In the genomic region with DNA sequence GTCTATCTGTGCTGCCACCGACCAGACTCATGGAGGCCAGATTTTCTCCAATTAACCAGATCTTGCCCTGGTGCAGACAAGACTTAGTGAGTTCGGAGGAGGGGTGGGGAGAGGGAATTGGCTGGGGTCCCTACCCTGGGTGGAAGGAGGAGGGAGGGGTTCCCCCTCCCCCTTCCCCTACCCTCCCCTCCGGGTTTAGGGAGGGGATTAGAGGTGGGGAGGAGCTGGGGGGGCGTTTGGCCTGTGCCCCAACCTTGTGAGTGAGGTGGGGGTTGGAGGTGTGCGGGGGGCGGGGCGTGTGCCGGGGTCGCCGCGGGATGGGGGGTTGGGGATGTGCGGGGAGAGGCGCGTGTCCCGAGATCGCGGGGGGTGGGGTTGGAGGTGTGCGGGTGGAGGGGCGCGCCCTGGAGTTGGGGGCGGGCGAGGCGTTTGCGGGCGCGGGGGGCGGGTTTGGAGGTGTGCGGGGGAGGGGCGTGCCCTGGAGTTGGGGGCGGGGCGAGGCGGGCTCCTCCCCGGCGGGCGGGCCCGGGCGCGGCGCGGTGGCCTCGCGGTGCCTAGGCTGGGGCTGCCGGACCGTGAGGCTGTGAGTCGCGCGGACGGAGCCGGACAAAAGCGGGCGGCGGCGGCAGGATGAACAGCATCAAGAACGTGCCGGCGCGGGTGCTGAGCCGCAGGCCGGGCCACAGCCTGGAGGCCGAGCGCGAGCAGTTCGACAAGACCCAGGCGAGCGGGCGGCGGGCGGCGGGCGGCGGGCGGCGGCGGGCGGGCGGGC, we compare ENCODE assay signal across 8 cellular contexts. TPM values are rescaled to one million over a fixed set of nuclear protein-coding genes. Genes with fewer than 3 reads are reported as not detected.
DNase-seq lines count a peak whose midpoint lies in the region; ATAC-seq and TF ChIP-seq lines count a peak whose summit lies in the region.

A gene with protein sequence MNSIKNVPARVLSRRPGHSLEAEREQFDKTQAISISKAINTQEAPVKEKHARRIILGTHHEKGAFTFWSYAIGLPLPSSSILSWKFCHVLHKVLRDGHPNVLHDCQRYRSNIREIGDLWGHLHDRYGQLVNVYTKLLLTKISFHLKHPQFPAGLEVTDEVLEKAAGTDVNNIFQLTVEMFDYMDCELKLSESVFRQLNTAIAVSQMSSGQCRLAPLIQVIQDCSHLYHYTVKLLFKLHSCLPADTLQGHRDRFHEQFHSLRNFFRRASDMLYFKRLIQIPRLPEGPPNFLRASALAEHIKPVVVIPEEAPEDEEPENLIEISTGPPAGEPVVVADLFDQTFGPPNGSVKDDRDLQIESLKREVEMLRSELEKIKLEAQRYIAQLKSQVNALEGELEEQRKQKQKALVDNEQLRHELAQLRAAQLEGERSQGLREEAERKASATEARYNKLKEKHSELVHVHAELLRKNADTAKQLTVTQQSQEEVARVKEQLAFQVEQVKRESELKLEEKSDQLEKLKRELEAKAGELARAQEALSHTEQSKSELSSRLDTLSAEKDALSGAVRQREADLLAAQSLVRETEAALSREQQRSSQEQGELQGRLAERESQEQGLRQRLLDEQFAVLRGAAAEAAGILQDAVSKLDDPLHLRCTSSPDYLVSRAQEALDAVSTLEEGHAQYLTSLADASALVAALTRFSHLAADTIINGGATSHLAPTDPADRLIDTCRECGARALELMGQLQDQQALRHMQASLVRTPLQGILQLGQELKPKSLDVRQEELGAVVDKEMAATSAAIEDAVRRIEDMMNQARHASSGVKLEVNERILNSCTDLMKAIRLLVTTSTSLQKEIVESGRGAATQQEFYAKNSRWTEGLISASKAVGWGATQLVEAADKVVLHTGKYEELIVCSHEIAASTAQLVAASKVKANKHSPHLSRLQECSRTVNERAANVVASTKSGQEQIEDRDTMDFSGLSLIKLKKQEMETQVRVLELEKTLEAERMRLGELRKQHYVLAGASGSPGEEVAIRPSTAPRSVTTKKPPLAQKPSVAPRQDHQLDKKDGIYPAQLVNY (plus strand): TSS at position 537 of the 772 bp plus-strand sequence. CDS start 94 bp downstream, at position 631.

- no peaks in the 10 kb centered on the region for H3K9me3 Mint-ChIP-seq in neural crest cell

- peaks cover 43% of the 10 kb centered on the region for H3K27me3 Mint-ChIP-seq in neural crest cell (ENCODE audit: low read depth)

- peak within 1 kb of the TSS; percentile 70 for H3K4me3 ChIP-seq in fibroblast of pulmonary artery (replicated peaks; ENCODE audit: low read depth, low read length)

- H3K27ac ChIP-seq in substantia nigra (ENCODE audit: low read depth, low read length, poor library complexity, severe bottlenecking): peak within 1 kb of the TSS; percentile 99

- no peaks in the 10 kb centered on the region for H3K36me3 Mint-ChIP-seq in neural crest cell (ENCODE audit: low read depth)

- ATAC-seq in HG02870 (IDR thresholded peaks at IDR 0.05; ENCODE audit: unreplicated experiment): no peak

- peaks cover 32% of the 10 kb centered on the region for H3K4me1 Mint-ChIP-seq in neural crest cell

- H3K27ac Mint-ChIP-seq in neural crest cell (ENCODE audit: unreplicated experiment): peak within 1 kb of the TSS; percentile 16

- TF ChIP-seq CTCF in fibroblast of pulmonary artery (IDR thresholded peaks at IDR 0.05; ENCODE audit: low read length, missing control alignments): no peak
- TF ChIP-seq CTCF in neural crest cell (conservative IDR thresholded peaks at IDR 0.05): no peak

- peak; percentile 14 for DNase-seq in SIG-M5 treated with dmso at 0.1 percent for 504 hours (lab: John Stamatoyannopoulos, UW; ENCODE audit: unreplicated experiment)
- no peak for DNase-seq in SIG-M5 (lab: John Stamatoyannopoulos, UW)
- peak; percentile 12 for DNase-seq in NCI-H460 (ENCODE audit: extremely low read depth, low read depth)
- DNase-seq in activated T-helper 1 cell treated with anti-CD3 and anti-CD28 coated beads, Interleukin-2, amount 50 U/mL, for 16 hours (ENCODE audit: low read depth in 1 of 2, low spot score in 1 of 2): peak; percentile 32 to 50
- DNase-seq in fibroblast of pulmonary artery (ENCODE audit: low read depth): peak; percentile 12
- DNase-seq in neural crest cell (ENCODE audit: low read depth, low spot score): peak; percentile 34
- DNase-seq in substantia nigra (lab: John Stamatoyannopoulos, UW): peak in 39 of 49 donors; percentile 24 to 91 (median 58)

- peak within 1 kb of the TSS; percentile 90 for H3K4me3 Mint-ChIP-seq in neural crest cell

RNA-seq across cellular contexts. Expression of the gene that starts here (rescaled TPM):
- total RNA-seq in NCI-H460 (2014; rRNA removed; shearing (Covaris generic)): 61.5 and 64.1 TPM in 2 replicates
- polyA plus RNA-seq in NCI-H460 (2014; cell fraction: nucleus; rRNA removed): 253 and 310 TPM in 2 replicates
- total RNA-seq in neural crest cell: 20.7 and 23.2 TPM in 2 replicates
